ENCODE assay signal across 8 cellular contexts in the genomic region with DNA sequence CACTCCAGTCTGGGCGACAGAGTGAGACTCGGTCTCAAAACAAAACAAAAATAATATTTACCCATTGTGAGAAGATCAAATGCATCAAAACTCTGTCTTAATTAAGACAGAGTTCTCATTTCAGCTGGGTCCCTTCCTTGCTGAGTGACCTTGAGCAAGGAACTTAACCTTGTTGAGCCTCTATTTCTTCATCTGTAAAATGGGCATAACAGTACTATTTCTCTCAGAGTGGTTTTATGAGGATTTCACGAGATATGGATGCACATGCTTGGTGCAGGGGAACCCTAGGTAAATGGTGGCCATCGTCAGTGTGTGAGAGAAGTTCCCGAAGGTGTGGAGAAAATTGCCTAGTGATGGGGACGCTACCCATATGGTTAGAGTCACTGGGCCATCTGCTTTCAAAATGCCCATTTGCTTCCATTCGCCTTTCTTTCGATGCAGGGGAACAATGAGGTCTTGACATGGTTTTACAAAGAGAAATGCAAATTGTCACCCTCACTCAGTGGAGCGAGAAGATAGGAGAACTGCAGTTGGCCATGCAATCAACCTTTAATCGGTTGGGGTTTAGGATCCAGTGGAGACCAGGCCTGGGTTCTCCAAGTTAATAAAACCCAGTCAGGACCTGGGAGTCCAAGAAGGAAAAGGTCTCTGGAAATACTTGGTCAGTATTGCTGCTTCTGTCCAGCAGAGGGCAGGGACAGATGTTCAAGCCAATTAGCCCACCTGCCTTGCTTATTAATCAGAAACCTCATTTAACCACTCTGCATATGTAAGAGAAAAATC. TPM values are rescaled to one million over a fixed set of nuclear protein-coding genes. Genes with fewer than 3 reads are reported as not detected.
DNase-seq lines count a peak whose midpoint lies in the region; ATAC-seq and TF ChIP-seq lines count a peak whose summit lies in the region.

No MANE protein-coding gene starts in this region.

- H3K4me1 ChIP-seq in BLaER1, result peaks cover 34% of the 10 kb centered on the region
- no peaks in the 10 kb centered on the region for H3K4me1 ChIP-seq in mammary epithelial cell (ENCODE audit: insufficient read depth, low read length)
- H3K4me1 ChIP-seq in mesenchymal stem cell (ENCODE audit: control insufficient read depth, insufficient read depth, low read depth, low read length), result peaks cover 10% of the 10 kb centered on the region

- H3K27ac ChIP-seq in BLaER1, result no peak overlapping the region
- H3K27ac ChIP-seq in mammary epithelial cell (ENCODE audit: insufficient read depth, low read depth, low read length), result no peak overlapping the region
- H3K27ac ChIP-seq in mesenchymal stem cell (ENCODE audit: low read length, poor library complexity, severe bottlenecking), result no peak overlapping the region

- no peak overlapping the region for H2AFZ ChIP-seq in mammary epithelial cell (ENCODE audit: low read depth, low read length)
- H2AFZ ChIP-seq in mesenchymal stem cell (ENCODE audit: low read depth, low read length), result no peak overlapping the region

- H3K18ac ChIP-seq in mesenchymal stem cell (ENCODE audit: low read depth in 1 of 2, low read length in 2 of 2), result no peak overlapping the region

- CTCF ChIA-PET in mammary epithelial cell (lab: Charles Lee; ENCODE audit: low non-redundant PET), result no interaction called here

- no peaks in the 10 kb centered on the region for H3K36me3 ChIP-seq in BLaER1
- no peaks in the 10 kb centered on the region for H3K36me3 ChIP-seq in mammary epithelial cell (ENCODE audit: insufficient read depth, low read length)
- peaks cover 10 to 23% of the 10 kb centered on the region in 2 experiments for H3K36me3 ChIP-seq in mesenchymal stem cell (ENCODE audit: control insufficient read depth in 1 of 2, insufficient read depth in 2 of 2, low read depth in 1 of 2, low read length in 2 of 2)

- H2BK120ac ChIP-seq in mesenchymal stem cell (ENCODE audit: low read depth, low read length), result no peak overlapping the region

- WGBS in mammary epithelial cell (ENCODE audit: low coverage, missing lambda C conversion rate), result 90% methylated on average over 10 of the region's 10 CpGs
- 96% methylated on average over 10 of the region's 10 CpGs for WGBS in mesenchymal stem cell

- intact Hi-C loops in mammary epithelial cell (cut with micrococcal nuclease), result loop anchor here (1.0 kb wide), 2 partner anchors 66 to 73 kb away; partner anchors contain the start of gene BCL7A

- dilution Hi-C loops in mammary epithelial cell (cut with HindIII; ENCODE audit: low sequenced_read_pairs), result no loop called here

- no peaks in the 10 kb centered on the region for H3K4me1 Mint-ChIP-seq in T-helper 2 cell treated with Interferon-gamma antibody and Interleukin-4, amounts not matched to agents 5 μg/mL and 100 μg/mL, for 36 hours (ENCODE audit: low read depth)

- BruUV-seq in mammary epithelial cell (replicated peaks; lab: Mats Ljungman, UMichigan), result no TSS peak

- peaks cover 3% of the 10 kb centered on the region for H3K79me1 ChIP-seq in mesenchymal stem cell (replicated peaks; ENCODE audit: low read length, poor library complexity, severe bottlenecking)

- no peaks in the 10 kb centered on the region for H3K36me3 Mint-ChIP-seq in T-helper 2 cell treated with Interferon-gamma antibody and Interleukin-4, amounts not matched to agents 5 μg/mL and 100 μg/mL, for 36 hours (ENCODE audit: low read depth)

- no peak overlapping the region for H3K4me3 Mint-ChIP-seq in T-helper 2 cell treated with Interferon-gamma antibody and Interleukin-4, amounts not matched to agents 5 μg/mL and 100 μg/mL, for 36 hours

- no peak overlapping the region for H2AK5ac ChIP-seq in mesenchymal stem cell (ENCODE audit: low read length, severe bottlenecking)

- H3K4me2 ChIP-seq in BLaER1 (peak overlapping the region; percentile 8; the same call in 1 of the 2 replicates), mammary epithelial cell (ENCODE audit: insufficient read depth, low read depth, low read length) (no peak overlapping the region), mesenchymal stem cell (ENCODE audit: low read length, poor library complexity, severe bottlenecking) (no peak overlapping the region)

- H3K9me3 Mint-ChIP-seq in T-helper 2 cell treated with Interferon-gamma antibody and Interleukin-4, amounts not matched to agents 5 μg/mL and 100 μg/mL, for 36 hours, result no peaks in the 10 kb centered on the region

- H4K20me1 ChIP-seq in BLaER1 (no peaks in the 10 kb centered on the region), mammary epithelial cell (ENCODE audit: insufficient read depth, low read length) (no peaks in the 10 kb centered on the region)

- no peak overlapping the region for H3K4me3 ChIP-seq in BLaER1
- no peak overlapping the region for H3K4me3 ChIP-seq in LNCaP clone FGC (ENCODE audit: low read depth, low read length)
- H3K4me3 ChIP-seq in mammary epithelial cell (replicated peaks in 1 of 3; ENCODE audit: insufficient read depth in 1 of 3, low read depth in 2 of 3, low read length in 3 of 3), result no peak overlapping the region
- H3K4me3 ChIP-seq in mesenchymal stem cell (ENCODE audit: insufficient read depth in 1 of 2, low read depth in 1 of 2, low read length in 2 of 2), result no peak overlapping the region

- ATAC-seq in HG02870 (IDR thresholded peaks at IDR 0.05; ENCODE audit: unreplicated experiment) (no peak), HG02973 (IDR thresholded peaks at IDR 0.05; ENCODE audit: unreplicated experiment) (no peak)

- H3K27me3 Mint-ChIP-seq in T-helper 2 cell treated with Interferon-gamma antibody and Interleukin-4, amounts not matched to agents 5 μg/mL and 100 μg/mL, for 36 hours (ENCODE audit: low read depth), result peaks cover 7% of the 10 kb centered on the region

- H4K8ac ChIP-seq in mesenchymal stem cell (ENCODE audit: low read length), result no peak overlapping the region

- H3K27ac Mint-ChIP-seq in T-helper 2 cell treated with Interferon-gamma antibody and Interleukin-4, amounts not matched to agents 5 μg/mL and 100 μg/mL, for 36 hours, result no peak overlapping the region

- H3K9me3 ChIP-seq in BLaER1, result no peaks in the 10 kb centered on the region
- no peaks in the 10 kb centered on the region for H3K9me3 ChIP-seq in mammary epithelial cell (replicated peaks; ENCODE audit: insufficient read depth, low read length)
- H3K9me3 ChIP-seq in mesenchymal stem cell (ENCODE audit: control insufficient read depth, low read length), result no peaks in the 10 kb centered on the region

- in situ Hi-C loops in mammary epithelial cell (cut with MboI; ENCODE audit: low sequenced_read_pairs in 2 of 2), result no loop called here

- no peak overlapping the region for H3K4ac ChIP-seq in mesenchymal stem cell (ENCODE audit: low read depth in 1 of 2, low read length in 2 of 2)

- H3K9ac ChIP-seq in BLaER1 (no peak overlapping the region), mammary epithelial cell (ENCODE audit: insufficient read depth, low read length) (no peak overlapping the region), mesenchymal stem cell (ENCODE audit: low read length) (no peak overlapping the region)

- H3K79me2 ChIP-seq in mammary epithelial cell (ENCODE audit: insufficient read depth, low read length), result peaks cover 19% of the 10 kb centered on the region

- DNase-seq in LNCaP clone FGC (ENCODE audit: low read depth) (no peak), mammary epithelial cell (peak; percentile 10), mesenchymal stem cell (peak; percentile 54), NCI-H510A treated with DMSO at 0.1 percent for 48 hours (lab: John Stamatoyannopoulos, UW) (no peak)
- DNase-seq in T-helper 2 cell treated with Interferon-gamma antibody and Interleukin-4, amounts not matched to agents 5 μg/mL and 100 μg/mL, for 36 hours (ENCODE audit: low spot score), result no peak

- TF ChIP-seq CTCF in LNCaP clone FGC (IDR thresholded peaks at IDR 0.05; ENCODE audit: control insufficient read depth, extremely low read depth, insufficient read depth) (peak; percentile 53), mammary epithelial cell (conservative IDR thresholded peaks at IDR 0.05 in 1 of 2, IDR thresholded peaks at IDR 0.05 in 1 of 2; ENCODE audit: extremely low read depth in 1 of 2, insufficient read depth in 1 of 2, low read depth in 1 of 2, low read length in 2 of 2) (peak; percentile 61 to 72)

- H2BK5ac ChIP-seq in mesenchymal stem cell (ENCODE audit: low read depth, low read length, poor library complexity, severe bottlenecking), result no peak overlapping the region

- H4K91ac ChIP-seq in mesenchymal stem cell (ENCODE audit: low read length), result no peak overlapping the region

- H2BK15ac ChIP-seq in mesenchymal stem cell (ENCODE audit: low read depth, poor library complexity, severe bottlenecking), result no peak overlapping the region

- H2BK12ac ChIP-seq in mesenchymal stem cell (ENCODE audit: low read length in 2 of 2), result no peak overlapping the region

- H3K23ac ChIP-seq in mesenchymal stem cell (ENCODE audit: low read length in 2 of 2), result no peak overlapping the region

- H3K14ac ChIP-seq in mesenchymal stem cell (ENCODE audit: low read length in 2 of 2), result no peak overlapping the region

- no peaks in the 10 kb centered on the region for H3K27me3 ChIP-seq in BLaER1
- no peaks in the 10 kb centered on the region for H3K27me3 ChIP-seq in mammary epithelial cell (ENCODE audit: insufficient read depth, low read length)
- no peaks in the 10 kb centered on the region for H3K27me3 ChIP-seq in mesenchymal stem cell (ENCODE audit: control insufficient read depth in 1 of 2, insufficient read depth in 1 of 2, low read length in 2 of 2)

RNA-seq across cellular contexts. Expression of gene CFAP251, which starts 37.1 kb away (rescaled TPM):
- total RNA-seq in mammary epithelial cell, result 10 to 100 TPM; 18.7 to 25.3 TPM
- polyA plus RNA-seq in mammary epithelial cell, result 16.3 TPM
- 7.3 TPM for polyA minus RNA-seq in mammary epithelial cell
- 8.4 TPM for polyA plus RNA-seq in mesenchymal stem cell (2013, experiment 1 of 2)
- 8.4 TPM for polyA plus RNA-seq in mesenchymal stem cell (2013, experiment 2 of 2)

Comparison
In these comparisons a context has a peak if more than half of its experiments do, and no peak if none do; other contexts are left out.
1. DNase-seq: peak in mammary epithelial cell (single experiment) and mesenchymal stem cell (single experiment); none in LNCaP clone FGC (single experiment), NCI-H510A treated with DMSO at 0.1 percent for 48 hours (single experiment) and T-helper 2 cell treated with Interferon-gamma antibody and Interleukin-4, amounts not matched to agents 5 μg/mL and 100 μg/mL, for 36 hours (single experiment).